In genomic region chr22:17035246-17035645, GRCh38 we compare ENCODE assay signal across 14 cellular contexts. TPM values are rescaled to one million over a fixed set of nuclear protein-coding genes. Genes with fewer than 3 reads are reported as not detected.
A peak's percentile ranks its signal among the peaks of the same experiment; 100 is the strongest.
DNase-seq lines count a peak whose midpoint lies in the region; ATAC-seq and TF ChIP-seq lines count a peak whose summit lies in the region.
"Had no signal": no experiment of that assay in that cellular context is flagged by ENCODE, and none has a peak within 500 bp of the region (broad histone marks: within the 10 kb centered on the region; RNA-seq: fewer than 3 reads in every experiment).

No MANE protein-coding gene starts in this region.

- peaks cover 0 to 4% (median 0%) of the 10 kb centered on the region in 4 donors for H3K9me3 ChIP-seq in stomach
- H3K9me3 ChIP-seq in ovary: no peaks in the 10 kb centered on the region

- H3K36me3 ChIP-seq in stomach: no peaks in the 10 kb centered on the region
- H3K36me3 ChIP-seq in ovary: no peaks in the 10 kb centered on the region

- peak; percentile 23 for ATAC-seq in Right ventricle myocardium inferior
- no peak for ATAC-seq in left ventricle myocardium superior

- TF ChIP-seq POLR2A in stomach (IDR thresholded peaks at IDR 0.05) (no peak), ovary (IDR thresholded peaks at IDR 0.05) (no peak)

- H3K4me3 ChIP-seq in stomach: no peak overlapping the region
- no peak overlapping the region for H3K4me3 ChIP-seq in ovary

- TF ChIP-seq CTCF in stomach (IDR thresholded peaks at IDR 0.05) (no peak), ovary (IDR thresholded peaks at IDR 0.05) (no peak)

- intact Hi-C loops in Right ventricle myocardium inferior (cut with DNase I) (no loop called here), left ventricle myocardium superior (cut with micrococcal nuclease) (no loop called here), stomach (cut with DNase I; ENCODE audit: low total_unique reads) (no loop called here), ovary (cut with DNase I) (no loop called here)

- WGBS in stomach, 5 donors: 37 to 51% (median 44%) methylated on average over 4 of the region's 4 CpGs
- 70 to 78% (median 74%) methylated on average over 4 of the region's 4 CpGs for WGBS in ovary, 3 donors

- H3K27me3 ChIP-seq in stomach (peaks cover 0 to 37% (median 13%) of the 10 kb centered on the region in 3 donors), ovary (no peaks in the 10 kb centered on the region)

- H3K27ac ChIP-seq in epithelial cell of prostate (peak overlapping the region; percentile 28), stomach (no peak overlapping the region), ovary (no peak overlapping the region)

- DNase-seq in Right ventricle myocardium inferior (ENCODE audit: missing footprints): no peak
- DNase-seq in left ventricle myocardium superior: no peak
- DNase-seq in SHP77 treated with DMSO at 0.1 percent for 48 hours (lab: John Stamatoyannopoulos, UW): peak; percentile 12
- no peak for DNase-seq in epithelial cell of prostate (ENCODE audit: low read depth, low spot score)
- DNase-seq in stomach: peak; percentile 57
- DNase-seq in NCI-H1436 treated with DMSO at 0.1 percent for 48 hours (lab: John Stamatoyannopoulos, UW): no peak
- DNase-seq in DMS79 treated with DMSO at 0.1 percent for 48 hours (lab: John Stamatoyannopoulos, UW): no peak
- DNase-seq in ovary: no peak
- DNase-seq: activated T-cell treated with anti-CD3 and anti-CD28 coated beads, Interleukin-2, amount 50 U/mL, for 1 hour; NCI-H2081 treated with DMSO at 0.1 percent for 48 hours; NK-92 treated with Interleukin-12 subunit alpha and Interleukin-12 subunit beta, amount 100 ng/mL, for 24 hours had no signal

- TF ChIP-seq EP300 in stomach (IDR thresholded peaks at IDR 0.05): no peak
- TF ChIP-seq EP300 in ovary (IDR thresholded peaks at IDR 0.05): no peak

- H3K4me1 ChIP-seq in stomach (peaks cover 0 to 13% (median 7%) of the 10 kb centered on the region in 4 donors), ovary (ENCODE audit: insufficient read depth) (peaks cover 2% of the 10 kb centered on the region)

RNA-seq across cellular contexts. Expression of gene GAB4, which starts 27.2 kb away (rescaled TPM):
- total RNA-seq in Right ventricle myocardium inferior: not detected
- total RNA-seq in left ventricle myocardium superior: not detected
- total RNA-seq in stomach: not detected
- polyA plus RNA-seq in stomach: not detected
- total RNA-seq in ovary: not detected
- not detected for polyA plus RNA-seq in ovary
- total RNA-seq: astrocyte, dermis microvascular lymphatic vessel endothelial cell, left cardiac atrium had no signal

RNA-seq across cellular contexts. Expression of gene IL17RA, which starts 49.6 kb away (rescaled TPM):
- total RNA-seq in Right ventricle myocardium inferior (10.9 TPM), left ventricle myocardium superior (10.1 TPM), stomach (10 to 100 TPM in 4 of 5 donors, 1 to 10 TPM in 1; 6.2 to 19.1 (median 14.7) TPM), ovary (10 to 100 TPM in 5 of 7 donors, 1 to 10 TPM in 2; 7.3 to 18.1 (median 14.0) TPM)
- polyA plus RNA-seq in stomach (1 to 10 TPM; 3.2 to 3.8 (median 3.7) TPM), ovary (10 to 100 TPM in 1 of 2 donors, 1 to 10 TPM in 1; 6.4 to 11.2 TPM)

Comparison
In these comparisons a context has a peak if more than half of its experiments do, and no peak if none do; other contexts are left out.
1. DNase-seq: peak in SHP77 treated with DMSO at 0.1 percent for 48 hours (single experiment) and stomach (single experiment); none in Right ventricle myocardium inferior (single experiment), left ventricle myocardium superior (single experiment), epithelial cell of prostate (single experiment), NCI-H1436 treated with DMSO at 0.1 percent for 48 hours (single experiment), DMS79 treated with DMSO at 0.1 percent for 48 hours (single experiment) and ovary (0 of 5).